ENCODE assay signal across 1 cellular context in genomic region chr16:23691483-23692189, GRCh38.
TF ChIP-seq lines count a peak whose summit lies in the region.

No MANE protein-coding gene starts in this region.

TF ChIP-seq in SK-N-SH treated with all-trans-retinoic acid at 6 μM for 48 hours, 23 proteins besides CTCF, POLR2A, EP300 and RAD21 (continued from another document):
- TF ChIP-seq CSRNP3 (CRISPR knock-in tag; IDR thresholded peaks at IDR 0.05) (no peak), TOX (CRISPR knock-in tag; IDR thresholded peaks at IDR 0.05; ENCODE audit: borderline replicate concordance) (no peak), RARB (CRISPR knock-in tag; IDR thresholded peaks at IDR 0.05) (no peak), PPARA (CRISPR knock-in tag; IDR thresholded peaks at IDR 0.05; ENCODE audit: borderline replicate concordance) (no peak), ZFP3 (CRISPR knock-in tag; IDR thresholded peaks at IDR 0.05) (no peak)
